ENCODE assay signal across 9 cellular contexts in the genomic region with DNA sequence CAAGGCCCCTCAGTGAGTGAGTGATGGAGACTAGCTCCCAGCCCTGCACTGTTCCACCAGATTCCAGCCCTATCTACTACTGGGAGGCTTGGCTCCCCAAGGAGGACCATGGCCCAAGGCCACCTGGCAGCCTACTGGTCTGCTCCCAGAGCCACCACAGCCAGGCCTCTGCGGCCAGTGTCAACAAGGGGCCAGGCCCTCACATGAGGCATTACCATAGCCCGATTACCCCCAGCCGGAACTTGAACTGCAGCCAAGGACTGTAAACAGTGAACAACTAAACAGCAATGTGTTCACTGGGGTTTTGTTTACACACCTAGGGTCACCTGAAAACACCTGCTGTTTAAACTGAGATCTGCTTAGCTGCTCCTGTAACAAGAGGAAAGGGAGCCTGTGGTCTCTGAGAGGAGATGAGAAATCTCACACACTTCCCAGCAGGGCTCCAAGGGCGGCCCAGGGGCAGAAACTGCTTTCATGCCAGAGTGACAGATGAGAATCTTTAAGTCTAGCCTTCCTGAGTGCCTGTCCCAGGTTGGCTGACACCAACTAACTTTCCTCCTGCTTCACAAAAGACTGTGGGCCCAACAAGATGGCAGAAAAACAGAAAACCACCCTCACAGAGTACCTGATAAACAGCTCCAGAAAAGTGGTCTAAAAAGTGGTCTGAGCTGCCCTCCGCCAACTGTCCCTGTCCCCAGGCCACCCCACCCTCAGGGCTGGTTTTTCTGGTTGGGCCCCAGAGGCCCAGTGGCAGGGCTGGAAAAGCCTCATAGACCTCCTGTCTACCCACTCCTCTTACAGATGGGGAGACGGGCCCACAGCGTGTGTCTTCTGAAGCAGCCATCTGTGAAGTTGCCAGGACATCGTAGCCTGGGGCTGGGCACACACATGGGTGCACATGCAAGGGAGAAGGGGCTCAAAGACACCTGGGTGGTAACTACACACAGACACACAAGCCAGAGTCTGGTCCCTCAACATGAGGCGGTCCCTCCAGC. TPM values are rescaled to one million over a fixed set of nuclear protein-coding genes. Genes with fewer than 3 reads are reported as not detected.
DNase-seq lines count a peak whose midpoint lies in the region; ATAC-seq and TF ChIP-seq lines count a peak whose summit lies in the region.
"Had no signal": no experiment of that assay in that cellular context is flagged by ENCODE, and none has a peak within 500 bp of the region (broad histone marks: within the 10 kb centered on the region; RNA-seq: fewer than 3 reads in every experiment).

No MANE protein-coding gene starts in this region.

- TF ChIP-seq EP300 in gastroesophageal sphincter (IDR thresholded peaks at IDR 0.05), result no peak

- DNase-seq in HuH-7.5 (ENCODE audit: low spot score) (peak; percentile 92), NCI-H69 (lab: John Stamatoyannopoulos, UW) (peak; percentile 99), 8988T (no peak)

- TF ChIP-seq CTCF in gastroesophageal sphincter (IDR thresholded peaks at IDR 0.05), result no peak

- peak overlapping the region in 2 of 3 donors; percentile 50 to 51 for H3K9ac ChIP-seq in skeletal muscle tissue (ENCODE audit: low read depth in 1 of 3, low read length in 3 of 3)

- no peak for TF ChIP-seq POLR2A in gastroesophageal sphincter (IDR thresholded peaks at IDR 0.05)

- H3K27me3 ChIP-seq in gastroesophageal sphincter (no peaks in the 10 kb centered on the region), skeletal muscle tissue (ENCODE audit: control insufficient read depth in 3 of 3, insufficient read depth in 3 of 3, low read length in 3 of 3) (no peaks in the 10 kb centered on the region)
- H3K27me3 ChIP-seq: cardiac muscle cell had no signal

- H3K27ac ChIP-seq in gastroesophageal sphincter (peak overlapping the region in 3 of 4 donors; percentile 44 to 91 (median 89)), skeletal muscle tissue (ENCODE audit: low read depth, low read length) (peak overlapping the region; percentile 81)
- H3K27ac ChIP-seq: cardiac muscle cell had no signal

- ATAC-seq in gastroesophageal sphincter, result no peak
- ATAC-seq in HG02981 (IDR thresholded peaks at IDR 0.05; ENCODE audit: unreplicated experiment), result no peak
- no peak for ATAC-seq in HG02588 (IDR thresholded peaks at IDR 0.05; ENCODE audit: unreplicated experiment)
- ATAC-seq in HG03097 (IDR thresholded peaks at IDR 0.05; ENCODE audit: low FRiP score, unreplicated experiment), result no peak

- H3K4me1 ChIP-seq in gastroesophageal sphincter (peaks cover 4 to 92% (median 25%) of the 10 kb centered on the region in 3 donors), skeletal muscle tissue (ENCODE audit: control insufficient read depth in 3 of 3, insufficient read depth in 3 of 3, low read length in 3 of 3) (peaks cover 37 to 75% (median 67%) of the 10 kb centered on the region in 3 donors)

- WGBS in gastroesophageal sphincter (ENCODE audit: low coverage in 1 of 2), 2 donors, result 80 to 100% methylated on average over 1 of the region's 9 CpGs

- H3K9me3 ChIP-seq in gastroesophageal sphincter (no peaks in the 10 kb centered on the region), skeletal muscle tissue (ENCODE audit: control insufficient read depth in 3 of 3, low read length in 3 of 3) (no peaks in the 10 kb centered on the region)

- peaks cover 4 to 100% of the 10 kb centered on the region in 2 donors for H3K36me3 ChIP-seq in gastroesophageal sphincter
- H3K36me3 ChIP-seq in skeletal muscle tissue (ENCODE audit: control insufficient read depth in 3 of 3, insufficient read depth in 3 of 3, low read length in 3 of 3), result peaks cover 76 to 81% (median 76%) of the 10 kb centered on the region in 3 donors

- no peak overlapping the region for H3K4me3 ChIP-seq in gastroesophageal sphincter
- no peak overlapping the region for H3K4me3 ChIP-seq in skeletal muscle tissue (ENCODE audit: low read length in 3 of 3)
- H3K4me3 ChIP-seq: cardiac muscle cell had no signal

RNA-seq across cellular contexts. Expression of gene MEF2D, which starts 28.8 kb away (rescaled TPM):
- total RNA-seq in gastroesophageal sphincter, result 10 to 100 TPM; 49.0 to 94.3 (median 67.1) TPM
- 7.8 TPM for total RNA-seq in skeletal muscle tissue
